In the genomic region with DNA sequence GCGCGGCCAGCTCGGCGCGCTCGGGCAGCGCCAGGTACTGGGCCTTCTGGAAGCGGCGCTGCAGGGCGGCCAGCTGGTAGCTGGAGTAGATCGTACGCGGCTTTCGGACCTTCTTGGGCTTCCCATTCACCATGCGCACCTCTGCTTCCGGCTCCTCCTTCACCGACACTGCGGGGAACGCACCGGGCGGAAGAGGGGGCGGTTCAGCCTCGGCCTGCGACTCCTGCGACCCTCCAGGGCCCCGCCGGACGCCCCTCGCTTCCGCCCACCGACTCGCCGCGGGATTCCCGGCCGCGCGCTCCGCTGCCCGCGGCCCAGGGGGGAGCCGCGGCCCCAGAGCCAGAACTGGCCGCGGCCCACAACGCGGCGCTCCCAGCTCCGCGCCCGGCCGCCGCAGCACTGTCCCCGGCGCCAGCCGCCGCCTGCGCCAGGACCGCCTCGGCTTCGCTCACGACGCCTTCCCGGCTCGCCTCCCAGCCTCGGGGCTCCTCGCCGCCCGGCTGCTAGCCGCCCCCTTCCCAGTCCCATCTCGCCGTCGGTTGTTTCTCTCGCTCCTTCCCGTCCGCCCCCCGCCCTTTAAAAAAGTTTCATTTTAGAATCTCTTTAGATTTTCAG, we compare ENCODE assay signal across 1 cellular context.
TF ChIP-seq lines count a peak whose summit lies in the region.

No MANE protein-coding gene starts in this region.

TF ChIP-seq in HepG2, 621 proteins besides CTCF, POLR2A, EP300 and RAD21 (continued from another document and continues in another):
- TF ChIP-seq, protein P1, sequence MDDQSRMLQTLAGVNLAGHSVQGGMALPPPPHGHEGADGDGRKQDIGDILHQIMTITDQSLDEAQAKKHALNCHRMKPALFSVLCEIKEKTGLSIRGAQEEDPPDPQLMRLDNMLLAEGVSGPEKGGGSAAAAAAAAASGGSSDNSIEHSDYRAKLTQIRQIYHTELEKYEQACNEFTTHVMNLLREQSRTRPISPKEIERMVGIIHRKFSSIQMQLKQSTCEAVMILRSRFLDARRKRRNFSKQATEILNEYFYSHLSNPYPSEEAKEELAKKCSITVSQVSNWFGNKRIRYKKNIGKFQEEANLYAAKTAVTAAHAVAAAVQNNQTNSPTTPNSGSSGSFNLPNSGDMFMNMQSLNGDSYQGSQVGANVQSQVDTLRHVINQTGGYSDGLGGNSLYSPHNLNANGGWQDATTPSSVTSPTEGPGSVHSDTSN (CRISPR knock-in tag; IDR thresholded peaks at IDR 0.05; ENCODE audit: borderline replicate concordance): no peak
- TF ChIP-seq MTF2 (CRISPR knock-in tag; IDR thresholded peaks at IDR 0.05; ENCODE audit: borderline replicate concordance) (peak; percentile 94; the same call in 1 of the 2 replicates), NFKB2 (CRISPR knock-in tag; IDR thresholded peaks at IDR 0.05; ENCODE audit: borderline replicate concordance) (0 out of 2 replicates have a peak, but pooled peaks have one; percentile 22), ZNF264 (CRISPR knock-in tag; IDR thresholded peaks at IDR 0.05) (no peak), RBM39 (IDR thresholded peaks at IDR 0.05; ENCODE audit: low read depth, low read length, poor library complexity, severe bottlenecking) (no peak), ZNF335 (CRISPR knock-in tag; IDR thresholded peaks at IDR 0.05) (no peak), ZNF468 (CRISPR knock-in tag; IDR thresholded peaks at IDR 0.05) (no peak), ZNF121 (CRISPR knock-in tag; IDR thresholded peaks at IDR 0.05) (no peak), KDM5B (CRISPR knock-in tag; IDR thresholded peaks at IDR 0.05; ENCODE audit: borderline replicate concordance) (no peak), MIER2 (CRISPR knock-in tag; IDR thresholded peaks at IDR 0.05) (no peak), EED (CRISPR knock-in tag; IDR thresholded peaks at IDR 0.05) (no peak), ZNF598 (CRISPR knock-in tag; IDR thresholded peaks at IDR 0.05; ENCODE audit: borderline replicate concordance) (no peak), TEAD3 (CRISPR knock-in tag; optimal IDR thresholded peaks at IDR 0.05; ENCODE audit: borderline replicate concordance) (peak; percentile 15), ZNF607 (CRISPR knock-in tag; IDR thresholded peaks at IDR 0.05; ENCODE audit: borderline replicate concordance) (no peak), ZNF788 (CRISPR knock-in tag; IDR thresholded peaks at IDR 0.05; ENCODE audit: borderline replicate concordance) (0 out of 2 replicates have a peak, but pooled peaks have one; percentile 31), NR3C1 (CRISPR knock-in tag; IDR thresholded peaks at IDR 0.05) (no peak), YEATS4 (CRISPR knock-in tag; IDR thresholded peaks at IDR 0.05; ENCODE audit: borderline replicate concordance) (peak; percentile 65), GATA4 (IDR thresholded peaks at IDR 0.05; ENCODE audit: borderline replicate concordance, low read depth) (no peak), ZNF256 (CRISPR knock-in tag; conservative IDR thresholded peaks at IDR 0.05) (no peak), ARNT2 (CRISPR knock-in tag; IDR thresholded peaks at IDR 0.05; ENCODE audit: low read depth) (peak; percentile 49; the same call in 1 of the 2 replicates), SOX6 (IDR thresholded peaks at IDR 0.05) (no peak), SOX6 (CRISPR knock-in tag; IDR thresholded peaks at IDR 0.05) (no peak), MAFF (IDR thresholded peaks at IDR 0.05; ENCODE audit: low read depth, low read length) (no peak), SRSF9 (IDR thresholded peaks at IDR 0.05; ENCODE audit: borderline replicate concordance, insufficient read depth, low read depth, low read length, poor library complexity, severe bottlenecking) (no peak), U2AF1 (optimal IDR thresholded peaks at IDR 0.05; ENCODE audit: low read depth, low read length) (no peak), HOXA7 (CRISPR knock-in tag; IDR thresholded peaks at IDR 0.05) (no peak), ELF3 (CRISPR knock-in tag; IDR thresholded peaks at IDR 0.05) (0 out of 2 replicates have a peak, but pooled peaks have one; percentile 15), ZNF24 (IDR thresholded peaks at IDR 0.05) (no peak), HNRNPH1 (optimal IDR thresholded peaks at IDR 0.05; ENCODE audit: low read depth, low read length) (no peak), SNAPC2 (CRISPR knock-in tag; IDR thresholded peaks at IDR 0.05) (no peak), ZNF724P (CRISPR knock-in tag; IDR thresholded peaks at IDR 0.05; ENCODE audit: borderline replicate concordance) (0 out of 2 replicates have a peak, but pooled peaks have one; percentile 42), ZNF225 (CRISPR knock-in tag; IDR thresholded peaks at IDR 0.05) (no peak), FOXJ3 (CRISPR knock-in tag; IDR thresholded peaks at IDR 0.05; ENCODE audit: borderline replicate concordance) (no peak), RNF2 (conservative IDR thresholded peaks at IDR 0.05; ENCODE audit: low read depth) (peak; percentile 72; the same call in 1 of the 2 replicates), GABPB1 (CRISPR knock-in tag; IDR thresholded peaks at IDR 0.05) (peak; percentile 67), ZNF317 (CRISPR knock-in tag; IDR thresholded peaks at IDR 0.05) (no peak), STAT5B (CRISPR knock-in tag; IDR thresholded peaks at IDR 0.05) (no peak)
- TF ChIP-seq, protein P2, sequence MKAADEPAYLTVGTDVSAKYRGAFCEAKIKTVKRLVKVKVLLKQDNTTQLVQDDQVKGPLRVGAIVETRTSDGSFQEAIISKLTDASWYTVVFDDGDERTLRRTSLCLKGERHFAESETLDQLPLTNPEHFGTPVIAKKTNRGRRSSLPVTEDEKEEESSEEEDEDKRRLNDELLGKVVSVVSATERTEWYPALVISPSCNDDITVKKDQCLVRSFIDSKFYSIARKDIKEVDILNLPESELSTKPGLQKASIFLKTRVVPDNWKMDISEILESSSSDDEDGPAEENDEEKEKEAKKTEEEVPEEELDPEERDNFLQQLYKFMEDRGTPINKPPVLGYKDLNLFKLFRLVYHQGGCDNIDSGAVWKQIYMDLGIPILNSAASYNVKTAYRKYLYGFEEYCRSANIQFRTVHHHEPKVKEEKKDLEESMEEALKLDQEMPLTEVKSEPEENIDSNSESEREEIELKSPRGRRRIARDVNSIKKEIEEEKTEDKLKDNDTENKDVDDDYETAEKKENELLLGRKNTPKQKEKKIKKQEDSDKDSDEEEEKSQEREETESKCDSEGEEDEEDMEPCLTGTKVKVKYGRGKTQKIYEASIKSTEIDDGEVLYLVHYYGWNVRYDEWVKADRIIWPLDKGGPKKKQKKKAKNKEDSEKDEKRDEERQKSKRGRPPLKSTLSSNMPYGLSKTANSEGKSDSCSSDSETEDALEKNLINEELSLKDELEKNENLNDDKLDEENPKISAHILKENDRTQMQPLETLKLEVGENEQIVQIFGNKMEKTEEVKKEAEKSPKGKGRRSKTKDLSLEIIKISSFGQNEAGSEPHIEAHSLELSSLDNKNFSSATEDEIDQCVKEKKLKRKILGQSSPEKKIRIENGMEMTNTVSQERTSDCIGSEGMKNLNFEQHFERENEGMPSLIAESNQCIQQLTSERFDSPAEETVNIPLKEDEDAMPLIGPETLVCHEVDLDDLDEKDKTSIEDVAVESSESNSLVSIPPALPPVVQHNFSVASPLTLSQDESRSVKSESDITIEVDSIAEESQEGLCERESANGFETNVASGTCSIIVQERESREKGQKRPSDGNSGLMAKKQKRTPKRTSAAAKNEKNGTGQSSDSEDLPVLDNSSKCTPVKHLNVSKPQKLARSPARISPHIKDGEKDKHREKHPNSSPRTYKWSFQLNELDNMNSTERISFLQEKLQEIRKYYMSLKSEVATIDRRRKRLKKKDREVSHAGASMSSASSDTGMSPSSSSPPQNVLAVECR (CRISPR knock-in tag; IDR thresholded peaks at IDR 0.05; ENCODE audit: borderline replicate concordance): 0 out of 2 replicates have a peak, but pooled peaks have one; percentile 29
- TF ChIP-seq, protein P3, sequence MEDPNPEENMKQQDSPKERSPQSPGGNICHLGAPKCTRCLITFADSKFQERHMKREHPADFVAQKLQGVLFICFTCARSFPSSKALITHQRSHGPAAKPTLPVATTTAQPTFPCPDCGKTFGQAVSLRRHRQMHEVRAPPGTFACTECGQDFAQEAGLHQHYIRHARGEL (CRISPR knock-in tag; IDR thresholded peaks at IDR 0.05): no peak
- TF ChIP-seq, protein P4, sequence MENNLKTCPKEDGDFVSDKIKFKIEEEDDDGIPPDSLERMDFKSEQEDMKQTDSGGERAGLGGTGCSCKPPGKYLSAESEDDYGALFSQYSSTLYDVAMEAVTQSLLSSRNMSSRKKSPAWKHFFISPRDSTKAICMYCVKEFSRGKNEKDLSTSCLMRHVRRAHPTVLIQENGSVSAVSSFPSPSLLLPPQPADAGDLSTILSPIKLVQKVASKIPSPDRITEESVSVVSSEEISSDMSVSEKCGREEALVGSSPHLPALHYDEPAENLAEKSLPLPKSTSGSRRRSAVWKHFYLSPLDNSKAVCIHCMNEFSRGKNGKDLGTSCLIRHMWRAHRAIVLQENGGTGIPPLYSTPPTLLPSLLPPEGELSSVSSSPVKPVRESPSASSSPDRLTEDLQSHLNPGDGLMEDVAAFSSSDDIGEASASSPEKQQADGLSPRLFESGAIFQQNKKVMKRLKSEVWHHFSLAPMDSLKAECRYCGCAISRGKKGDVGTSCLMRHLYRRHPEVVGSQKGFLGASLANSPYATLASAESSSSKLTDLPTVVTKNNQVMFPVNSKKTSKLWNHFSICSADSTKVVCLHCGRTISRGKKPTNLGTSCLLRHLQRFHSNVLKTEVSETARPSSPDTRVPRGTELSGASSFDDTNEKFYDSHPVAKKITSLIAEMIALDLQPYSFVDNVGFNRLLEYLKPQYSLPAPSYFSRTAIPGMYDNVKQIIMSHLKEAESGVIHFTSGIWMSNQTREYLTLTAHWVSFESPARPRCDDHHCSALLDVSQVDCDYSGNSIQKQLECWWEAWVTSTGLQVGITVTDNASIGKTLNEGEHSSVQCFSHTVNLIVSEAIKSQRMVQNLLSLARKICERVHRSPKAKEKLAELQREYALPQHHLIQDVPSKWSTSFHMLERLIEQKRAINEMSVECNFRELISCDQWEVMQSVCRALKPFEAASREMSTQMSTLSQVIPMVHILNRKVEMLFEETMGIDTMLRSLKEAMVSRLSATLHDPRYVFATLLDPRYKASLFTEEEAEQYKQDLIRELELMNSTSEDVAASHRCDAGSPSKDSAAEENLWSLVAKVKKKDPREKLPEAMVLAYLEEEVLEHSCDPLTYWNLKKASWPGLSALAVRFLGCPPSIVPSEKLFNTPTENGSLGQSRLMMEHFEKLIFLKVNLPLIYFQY (CRISPR knock-in tag; IDR thresholded peaks at IDR 0.05; ENCODE audit: borderline replicate concordance): peak; percentile 55; the same call in 1 of the 2 replicates
- TF ChIP-seq, protein P5, sequence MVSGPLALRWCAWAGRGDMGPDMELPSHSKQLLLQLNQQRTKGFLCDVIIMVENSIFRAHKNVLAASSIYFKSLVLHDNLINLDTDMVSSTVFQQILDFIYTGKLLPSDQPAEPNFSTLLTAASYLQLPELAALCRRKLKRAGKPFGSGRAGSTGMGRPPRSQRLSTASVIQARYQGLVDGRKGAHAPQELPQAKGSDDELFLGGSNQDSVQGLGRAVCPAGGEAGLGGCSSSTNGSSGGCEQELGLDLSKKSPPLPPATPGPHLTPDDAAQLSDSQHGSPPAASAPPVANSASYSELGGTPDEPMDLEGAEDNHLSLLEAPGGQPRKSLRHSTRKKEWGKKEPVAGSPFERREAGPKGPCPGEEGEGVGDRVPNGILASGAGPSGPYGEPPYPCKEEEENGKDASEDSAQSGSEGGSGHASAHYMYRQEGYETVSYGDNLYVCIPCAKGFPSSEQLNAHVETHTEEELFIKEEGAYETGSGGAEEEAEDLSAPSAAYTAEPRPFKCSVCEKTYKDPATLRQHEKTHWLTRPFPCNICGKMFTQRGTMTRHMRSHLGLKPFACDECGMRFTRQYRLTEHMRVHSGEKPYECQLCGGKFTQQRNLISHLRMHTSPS (CRISPR knock-in tag; IDR thresholded peaks at IDR 0.05; ENCODE audit: low read depth): no peak
- TF ChIP-seq, protein P6, sequence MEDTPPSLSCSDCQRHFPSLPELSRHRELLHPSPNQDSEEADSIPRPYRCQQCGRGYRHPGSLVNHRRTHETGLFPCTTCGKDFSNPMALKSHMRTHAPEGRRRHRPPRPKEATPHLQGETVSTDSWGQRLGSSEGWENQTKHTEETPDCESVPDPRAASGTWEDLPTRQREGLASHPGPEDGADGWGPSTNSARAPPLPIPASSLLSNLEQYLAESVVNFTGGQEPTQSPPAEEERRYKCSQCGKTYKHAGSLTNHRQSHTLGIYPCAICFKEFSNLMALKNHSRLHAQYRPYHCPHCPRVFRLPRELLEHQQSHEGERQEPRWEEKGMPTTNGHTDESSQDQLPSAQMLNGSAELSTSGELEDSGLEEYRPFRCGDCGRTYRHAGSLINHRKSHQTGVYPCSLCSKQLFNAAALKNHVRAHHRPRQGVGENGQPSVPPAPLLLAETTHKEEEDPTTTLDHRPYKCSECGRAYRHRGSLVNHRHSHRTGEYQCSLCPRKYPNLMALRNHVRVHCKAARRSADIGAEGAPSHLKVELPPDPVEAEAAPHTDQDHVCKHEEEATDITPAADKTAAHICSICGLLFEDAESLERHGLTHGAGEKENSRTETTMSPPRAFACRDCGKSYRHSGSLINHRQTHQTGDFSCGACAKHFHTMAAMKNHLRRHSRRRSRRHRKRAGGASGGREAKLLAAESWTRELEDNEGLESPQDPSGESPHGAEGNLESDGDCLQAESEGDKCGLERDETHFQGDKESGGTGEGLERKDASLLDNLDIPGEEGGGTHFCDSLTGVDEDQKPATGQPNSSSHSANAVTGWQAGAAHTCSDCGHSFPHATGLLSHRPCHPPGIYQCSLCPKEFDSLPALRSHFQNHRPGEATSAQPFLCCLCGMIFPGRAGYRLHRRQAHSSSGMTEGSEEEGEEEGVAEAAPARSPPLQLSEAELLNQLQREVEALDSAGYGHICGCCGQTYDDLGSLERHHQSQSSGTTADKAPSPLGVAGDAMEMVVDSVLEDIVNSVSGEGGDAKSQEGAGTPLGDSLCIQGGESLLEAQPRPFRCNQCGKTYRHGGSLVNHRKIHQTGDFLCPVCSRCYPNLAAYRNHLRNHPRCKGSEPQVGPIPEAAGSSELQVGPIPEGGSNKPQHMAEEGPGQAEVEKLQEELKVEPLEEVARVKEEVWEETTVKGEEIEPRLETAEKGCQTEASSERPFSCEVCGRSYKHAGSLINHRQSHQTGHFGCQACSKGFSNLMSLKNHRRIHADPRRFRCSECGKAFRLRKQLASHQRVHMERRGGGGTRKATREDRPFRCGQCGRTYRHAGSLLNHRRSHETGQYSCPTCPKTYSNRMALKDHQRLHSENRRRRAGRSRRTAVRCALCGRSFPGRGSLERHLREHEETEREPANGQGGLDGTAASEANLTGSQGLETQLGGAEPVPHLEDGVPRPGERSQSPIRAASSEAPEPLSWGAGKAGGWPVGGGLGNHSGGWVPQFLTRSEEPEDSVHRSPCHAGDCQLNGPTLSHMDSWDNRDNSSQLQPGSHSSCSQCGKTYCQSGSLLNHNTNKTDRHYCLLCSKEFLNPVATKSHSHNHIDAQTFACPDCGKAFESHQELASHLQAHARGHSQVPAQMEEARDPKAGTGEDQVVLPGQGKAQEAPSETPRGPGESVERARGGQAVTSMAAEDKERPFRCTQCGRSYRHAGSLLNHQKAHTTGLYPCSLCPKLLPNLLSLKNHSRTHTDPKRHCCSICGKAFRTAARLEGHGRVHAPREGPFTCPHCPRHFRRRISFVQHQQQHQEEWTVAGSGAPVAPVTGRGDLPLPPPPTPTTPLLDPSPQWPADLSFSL (CRISPR knock-in tag; IDR thresholded peaks at IDR 0.05): no peak
